Comparison of ENCODE assay signal across 8 cellular contexts in the genomic region with DNA sequence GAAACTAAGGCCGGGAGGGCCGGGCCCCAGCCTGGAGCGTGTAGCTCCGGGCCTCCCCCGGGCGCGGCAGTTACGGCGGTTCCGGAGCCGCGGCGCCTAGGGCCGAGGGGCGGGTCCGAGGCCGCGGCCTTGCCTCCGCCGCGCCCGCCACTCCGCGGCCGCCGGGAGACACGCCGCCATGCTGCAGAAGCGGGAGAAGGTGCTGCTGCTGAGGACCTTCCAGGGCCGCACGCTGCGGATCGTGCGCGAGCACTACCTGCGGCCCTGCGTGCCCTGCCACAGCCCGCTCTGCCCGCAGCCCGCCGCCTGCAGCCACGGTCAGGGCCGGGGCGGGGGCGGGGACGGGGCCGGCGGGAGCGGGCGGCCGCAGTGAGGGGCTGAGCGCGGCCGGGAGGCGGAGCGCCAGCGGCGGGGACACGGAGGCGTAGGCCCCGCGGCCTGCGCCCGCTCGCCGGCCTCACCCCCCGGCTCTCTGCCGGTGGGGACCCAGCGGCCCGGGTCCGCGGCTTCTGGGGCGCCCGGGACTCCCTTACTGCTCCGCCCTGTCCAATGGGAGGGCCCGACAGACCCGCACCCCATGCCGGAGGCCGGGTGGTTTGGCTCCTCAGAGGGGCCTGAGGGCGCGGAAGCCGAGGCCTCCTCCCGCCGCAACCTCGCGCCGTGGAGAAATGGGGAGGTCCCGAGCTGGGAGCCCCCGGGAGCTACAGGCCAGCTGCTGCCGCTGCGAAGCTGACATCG. TPM values are rescaled to one million over a fixed set of nuclear protein-coding genes. Genes with fewer than 3 reads are reported as not detected.
DNase-seq lines count a peak whose midpoint lies in the region; ATAC-seq, FAIRE-seq and TF ChIP-seq lines count a peak whose summit lies in the region.

A gene (plus strand): TSS at position 150 of the 738 bp plus-strand sequence. CDS start 29 bp downstream, at position 179.

- no peak for TF ChIP-seq CTCF in suprapubic skin (IDR thresholded peaks at IDR 0.05)

- FAIRE-seq in frontal cortex (lab: Jason Lieb, UNC), result no peak

- H3K27ac Mint-ChIP-seq in CD4-positive, CD25-positive, alpha-beta regulatory T cell, result peak within 1 kb of the TSS; percentile 95 to 98 (median 97)

- H3K36me3 Mint-ChIP-seq in CD4-positive, CD25-positive, alpha-beta regulatory T cell, result peaks cover 2% of the 10 kb centered on the region

- DNase-seq in CD4-positive, CD25-positive, alpha-beta regulatory T cell, result peak; percentile 48 to 81 (median 68)
- DNase-seq in SHP77 treated with DMSO at 0.1 percent for 48 hours (lab: John Stamatoyannopoulos, UW), result peak; percentile 59
- peak; percentile 55 for DNase-seq in activated gamma-delta T cell treated with Interleukin-2 at 50 U/mL for 16 hours
- DNase-seq in frontal cortex (ENCODE audit: low spot score in 2 of 2), result peak; percentile 70 to 76
- peak in 46 of 56 donors; percentile 19 to 85 (median 56) for DNase-seq in nucleus accumbens (lab: John Stamatoyannopoulos, UW)
- peak; percentile 71 to 82 for DNase-seq in suprapubic skin (ENCODE audit: low spot score in 2 of 2)

- H3K4me1 Mint-ChIP-seq in CD4-positive, CD25-positive, alpha-beta regulatory T cell, result peaks cover 31 to 60% (median 47%) of the 10 kb centered on the region in 4 donors

- no peak for TF ChIP-seq EP300 in suprapubic skin (IDR thresholded peaks at IDR 0.05)

- no peak for TF ChIP-seq POLR2A in suprapubic skin (IDR thresholded peaks at IDR 0.05)

- H3K9me3 Mint-ChIP-seq in CD4-positive, CD25-positive, alpha-beta regulatory T cell, result no peaks in the 10 kb centered on the region

- no peaks in the 10 kb centered on the region for H3K27me3 Mint-ChIP-seq in CD4-positive, CD25-positive, alpha-beta regulatory T cell

- H3K4me3 Mint-ChIP-seq in CD4-positive, CD25-positive, alpha-beta regulatory T cell, result peak within 1 kb of the TSS; percentile 91 to 97 (median 94)

- peaks cover 47% of the 10 kb centered on the region for H3K4me1 ChIP-seq in CD4-positive, CD25-positive, alpha-beta regulatory T cell (ENCODE audit: control insufficient read depth, insufficient read depth, low read length, poor library complexity, severe bottlenecking)
- H3K4me1 ChIP-seq in suprapubic skin, result peaks cover 54% of the 10 kb centered on the region

- peak; percentile 75 to 80 for ATAC-seq in CD4-positive, CD25-positive, alpha-beta regulatory T cell (ENCODE audit: low read depth in 2 of 2)
- ATAC-seq in GM19372 (IDR thresholded peaks at IDR 0.05; ENCODE audit: low read depth, unreplicated experiment) (peak; percentile 70), HG03558 (IDR thresholded peaks at IDR 0.05; ENCODE audit: extremely low read depth, unreplicated experiment) (peak; percentile 42)

- H3K9me3 ChIP-seq in CD4-positive, CD25-positive, alpha-beta regulatory T cell (ENCODE audit: control insufficient read depth in 2 of 2, low read length in 2 of 2), result no peaks in the 10 kb centered on the region
- H3K9me3 ChIP-seq in suprapubic skin, result no peaks in the 10 kb centered on the region

- H3K36me3 ChIP-seq in CD4-positive, CD25-positive, alpha-beta regulatory T cell (ENCODE audit: control insufficient read depth, insufficient read depth, low read length), result peaks cover 2% of the 10 kb centered on the region
- H3K36me3 ChIP-seq in suprapubic skin, result no peaks in the 10 kb centered on the region

- H3K4me3 ChIP-seq in CD4-positive, CD25-positive, alpha-beta regulatory T cell (ENCODE audit: low read depth, low read length), result peak within 1 kb of the TSS; percentile 90
- peak within 1 kb of the TSS; percentile 56 for H3K4me3 ChIP-seq in suprapubic skin

- no peaks in the 10 kb centered on the region for H3K27me3 ChIP-seq in CD4-positive, CD25-positive, alpha-beta regulatory T cell (ENCODE audit: control insufficient read depth, insufficient read depth, low read length)
- no peaks in the 10 kb centered on the region for H3K27me3 ChIP-seq in suprapubic skin

- H3K27ac ChIP-seq in CD4-positive, CD25-positive, alpha-beta regulatory T cell (ENCODE audit: insufficient read depth, low read length, poor library complexity, severe bottlenecking), result peak within 1 kb of the TSS; percentile 90
- peak within 1 kb of the TSS; percentile 93 for H3K27ac ChIP-seq in suprapubic skin

- 0% methylated on average over 1 of the region's 92 CpGs for WGBS in suprapubic skin

RNA-seq across cellular contexts. Expression of the gene that starts here (rescaled TPM):
- 24.3 TPM for total RNA-seq in CD4-positive, CD25-positive, alpha-beta regulatory T cell
- 10 to 100 TPM; 23.4 to 35.9 (median 28.5) TPM for polyA plus RNA-seq in CD4-positive, CD25-positive, alpha-beta regulatory T cell
- total RNA-seq in frontal cortex, result 43.2 TPM
- 10 to 100 TPM; 15.8 to 26.1 (median 21.2) TPM for total RNA-seq in suprapubic skin

Comparison
In these comparisons a context has a peak if more than half of its experiments do, and no peak if none do; other contexts are left out.
1. Peak in every context shown above with its lines: DNase-seq, ATAC-seq, H3K4me3 ChIP-seq and H3K27ac ChIP-seq.